In genomic region chr7:103075337-103075918, GRCh38 we compare ENCODE assay signal across 8 cellular contexts. TPM values are rescaled to one million over a fixed set of nuclear protein-coding genes. Genes with fewer than 3 reads are reported as not detected.
DNase-seq lines count a peak whose midpoint lies in the region; ATAC-seq and TF ChIP-seq lines count a peak whose summit lies in the region.

No MANE protein-coding gene starts in this region.

- DNase-seq in GM23338 (ENCODE audit: low spot score), result peak; percentile 86
- peak; percentile 31 for DNase-seq in LHCN-M2 (ENCODE audit: low read depth)
- DNase-seq in T-helper 2 cell, result peak in 4 of 5 experiments; percentile 34 to 82 (median 59)
- DNase-seq in astrocyte of the hippocampus (ENCODE audit: low read depth, low spot score), result peak; percentile 76
- peak; percentile 28 to 30 for DNase-seq in hippocampal formation (lab: John Stamatoyannopoulos, UW)
- DNase-seq in sciatic nerve (ENCODE audit: low spot score), result peak; percentile 74
- no peak for DNase-seq in SKM-1 treated with dmso at 0.1 percent for 144 hours (lab: John Stamatoyannopoulos, UW; ENCODE audit: unreplicated experiment)

- ATAC-seq in GM23338 (peak; percentile 69), sciatic nerve (peak; percentile 18)

- H3K9me2 ChIP-seq in GM23338 (ENCODE audit: insufficient read depth), result no peaks in the 10 kb centered on the region

- peak overlapping the region; percentile 88 for H2AFZ ChIP-seq in GM23338

- peak overlapping the region; percentile 96 for H3K27ac Mint-ChIP-seq in GM23338

- peaks cover 2% of the 10 kb centered on the region; the same call in 1 of the 3 replicates for H3K9me3 Mint-ChIP-seq in GM23338

- H3F3A ChIP-seq in GM23338 (replicated peaks; ENCODE audit: low read depth), result 0 out of 2 replicates have a peak, but pooled peaks cover 4% of the 10 kb centered on the region

- no peak for TF ChIP-seq CTCF in GM23338 (conservative IDR thresholded peaks at IDR 0.05; ENCODE audit: low read depth in 2 of 2)

- peak overlapping the region; percentile 100 for H3K4me3 ChIP-seq in GM23338

- intact Hi-C loops in sciatic nerve (cut with DNase I), result no loop called here

- H3K36me3 ChIP-seq in ES-I3 (ENCODE audit: insufficient read depth, low read length) (no peaks in the 10 kb centered on the region), GM23338 (ENCODE audit: insufficient read depth) (no peaks in the 10 kb centered on the region)

- peaks cover 50% of the 10 kb centered on the region for H3K79me2 ChIP-seq in GM23338 (replicated peaks; ENCODE audit: insufficient read depth)

- H3K4me2 ChIP-seq in GM23338, result peak overlapping the region; percentile 93

- peaks cover 11% of the 10 kb centered on the region for H3K27me3 Mint-ChIP-seq in GM23338 (ENCODE audit: insufficient read depth, low read depth, poor library complexity)

- no peaks in the 10 kb centered on the region for H3K4me1 ChIP-seq in ES-I3 (ENCODE audit: insufficient read depth, low read length)
- H3K4me1 ChIP-seq in GM23338 (ENCODE audit: insufficient read depth), result peaks cover 6% of the 10 kb centered on the region; the same call in 1 of the 2 replicates

- no peaks in the 10 kb centered on the region for H3K9me3 ChIP-seq in ES-I3 (ENCODE audit: control insufficient read depth, insufficient read depth, low read length)

- H3K4me1 Mint-ChIP-seq in GM23338, result peaks cover 15% of the 10 kb centered on the region

- H3K4me3 Mint-ChIP-seq in GM23338, result peak overlapping the region; percentile 97

- H4K20me1 ChIP-seq in GM23338 (replicated peaks; ENCODE audit: insufficient read depth), result no peaks in the 10 kb centered on the region

- H3K27ac ChIP-seq in GM23338 (ENCODE audit: low read depth), result peak overlapping the region; percentile 91

- H3K9ac ChIP-seq in ES-I3 (ENCODE audit: low read depth, low read length), result peak overlapping the region; percentile 76

- H3K27me3 ChIP-seq in GM23338 (ENCODE audit: insufficient read depth), result no peaks in the 10 kb centered on the region

- peaks cover 5% of the 10 kb centered on the region for H3K36me3 Mint-ChIP-seq in GM23338 (ENCODE audit: low read depth)

TF ChIP-seq in GM23338, 12 proteins besides CTCF, POLR2A, EP300 and RAD21 (continues in another document):
- TF ChIP-seq EZH2 (IDR thresholded peaks at IDR 0.05; ENCODE audit: low read depth, unreplicated experiment) (no peak), CREB1 (CRISPR knock-in tag; IDR thresholded peaks at IDR 0.05; ENCODE audit: low read depth) (no peak), REST (IDR thresholded peaks at IDR 0.05; ENCODE audit: unreplicated experiment) (no peak), ETS1 (IDR thresholded peaks at IDR 0.05) (no peak), STAT1 (IDR thresholded peaks at IDR 0.05; ENCODE audit: unreplicated experiment) (no peak), POLR2AphosphoS5 (IDR thresholded peaks at IDR 0.05; ENCODE audit: low read depth) (no peak), ZNF462 (CRISPR knock-in tag; IDR thresholded peaks at IDR 0.05) (no peak), EZH2phosphoT487 (IDR thresholded peaks at IDR 0.05; ENCODE audit: unreplicated experiment) (no peak)

RNA-seq across cellular contexts. Expression of gene ARMC10, which starts 0.5 kb away (rescaled TPM):
- total RNA-seq in GM23338 (2014; rRNA removed; shearing (Covaris generic)), result 48.2 and 50.3 TPM in 2 replicates
- 41.4 and 43.4 TPM in 2 replicates for polyA plus RNA-seq in GM23338 (2016; fragmentation: Nextera tagmentation; extraction: Ambion mirVana)
- total RNA-seq in LHCN-M2 (2014; rRNA removed) (52.6 and 52.8 TPM in 2 replicates), sciatic nerve (34.4 TPM)
- polyA plus RNA-seq in LHCN-M2 (2012), result 26.9 TPM

RNA-seq across cellular contexts. Expression of gene FBXL13, which starts 0.8 kb away (rescaled TPM):
- 2.5 and 6.0 TPM in 2 replicates for total RNA-seq in GM23338 (2014; rRNA removed; shearing (Covaris generic))
- 1.2 and 1.3 TPM in 2 replicates for polyA plus RNA-seq in GM23338 (2016; fragmentation: Nextera tagmentation; extraction: Ambion mirVana)
- total RNA-seq in LHCN-M2 (2014; rRNA removed) (0.63 and 2.4 TPM in 2 replicates), sciatic nerve (2.5 TPM)
- 0.68 TPM for polyA plus RNA-seq in LHCN-M2 (2012)
